17 cellular contexts compared by ENCODE assay signal in genomic region chr2:234705108-234705507, GRCh38.
DNase-seq lines count a peak whose midpoint lies in the region; ATAC-seq and TF ChIP-seq lines count a peak whose summit lies in the region.
"Had no signal": no experiment of that assay in that cellular context is flagged by ENCODE, and none has a peak within 500 bp of the region (broad histone marks: within the 10 kb centered on the region; RNA-seq: fewer than 3 reads in every experiment).

No MANE protein-coding gene starts in this region.

- intact Hi-C loops in esophagus muscularis mucosa (cut with DNase I): no loop called here

- DNase-seq in activated T-cell treated with anti-CD3 and anti-CD28 coated beads, Interleukin-2, amount 50 U/mL, for 72 hours: peak in 1 of 2 donors; percentile 15
- no peak for DNase-seq in activated T-cell treated with anti-CD3 and anti-CD28 coated beads, Interleukin-2, amount 50 U/mL, for 24 hours
- DNase-seq in RPMI7951 (ENCODE audit: low read depth) (peak; percentile 72), esophagus muscularis mucosa (ENCODE audit: extremely low spot score) (peak; percentile 77), NCI-H2029 treated with DMSO at 0.1 percent for 48 hours (lab: John Stamatoyannopoulos, UW) (no peak)
- no peak for DNase-seq in stimulated activated naive B cell treated with anti-CD40 and anti-IgM and Interleukin-4, amounts not matched to agents 10 μg/mL and 1 μg/mL and 100 μg/mL, for 72 hours
- DNase-seq in activated CD4-positive, alpha-beta T cell treated with anti-CD3 and anti-CD28 coated beads, Interleukin-2, amount 50 U/mL, for 4 hours: no peak
- DNase-seq: activated B cell treated with CpG ODN at 0.5 μM for 24 hours; activated naive CD4-positive, alpha-beta T cell; BE2C; dorsolateral prefrontal cortex; heart left ventricle; NCI-H446 treated with DMSO at 0.1 percent for 48 hours; nucleus accumbens; SIG-M5; spleen had no signal

- H3K27me3 Mint-ChIP-seq in activated T-cell treated with anti-CD3 and anti-CD28 coated beads, Interleukin-2, amount 50 U/mL, for 72 hours (ENCODE audit: low read depth): peaks cover 21% of the 10 kb centered on the region
- peaks cover 27% of the 10 kb centered on the region for H3K27me3 Mint-ChIP-seq in activated T-cell treated with anti-CD3 and anti-CD28 coated beads, Interleukin-2, amount 50 U/mL, for 24 hours
- H3K27me3 Mint-ChIP-seq in stimulated activated naive B cell treated with anti-CD40 and anti-IgM and Interleukin-4, amounts not matched to agents 10 μg/mL and 1 μg/mL and 100 μg/mL, for 72 hours: peaks cover 7 to 25% of the 10 kb centered on the region in 2 donors

- WGBS in esophagus muscularis mucosa: 93% methylated on average over 3 of the region's 3 CpGs

- no peak overlapping the region for H3K4me3 Mint-ChIP-seq in activated T-cell treated with anti-CD3 and anti-CD28 coated beads, Interleukin-2, amount 50 U/mL, for 72 hours
- H3K4me3 Mint-ChIP-seq in activated T-cell treated with anti-CD3 and anti-CD28 coated beads, Interleukin-2, amount 50 U/mL, for 24 hours: no peak overlapping the region
- H3K4me3 Mint-ChIP-seq in stimulated activated naive B cell treated with anti-CD40 and anti-IgM and Interleukin-4, amounts not matched to agents 10 μg/mL and 1 μg/mL and 100 μg/mL, for 72 hours: no peak overlapping the region
- H3K4me3 Mint-ChIP-seq: activated B cell treated with CpG ODN at 0.5 μM for 24 hours had no signal

- H3K9me3 Mint-ChIP-seq in activated T-cell treated with anti-CD3 and anti-CD28 coated beads, Interleukin-2, amount 50 U/mL, for 72 hours: no peaks in the 10 kb centered on the region
- H3K9me3 Mint-ChIP-seq in activated T-cell treated with anti-CD3 and anti-CD28 coated beads, Interleukin-2, amount 50 U/mL, for 24 hours: no peaks in the 10 kb centered on the region
- peaks cover 8 to 11% of the 10 kb centered on the region in 2 donors for H3K9me3 Mint-ChIP-seq in stimulated activated naive B cell treated with anti-CD40 and anti-IgM and Interleukin-4, amounts not matched to agents 10 μg/mL and 1 μg/mL and 100 μg/mL, for 72 hours
- H3K9me3 Mint-ChIP-seq: activated B cell treated with CpG ODN at 0.5 μM for 24 hours had no signal

- no peaks in the 10 kb centered on the region for H3K27me3 ChIP-seq in esophagus muscularis mucosa
- H3K27me3 ChIP-seq: BE2C had no signal

- no peaks in the 10 kb centered on the region for H3K4me1 Mint-ChIP-seq in activated T-cell treated with anti-CD3 and anti-CD28 coated beads, Interleukin-2, amount 50 U/mL, for 72 hours (ENCODE audit: low read depth)
- H3K4me1 Mint-ChIP-seq in activated T-cell treated with anti-CD3 and anti-CD28 coated beads, Interleukin-2, amount 50 U/mL, for 24 hours (ENCODE audit: low read depth): peaks cover 7% of the 10 kb centered on the region
- H3K4me1 Mint-ChIP-seq in stimulated activated naive B cell treated with anti-CD40 and anti-IgM and Interleukin-4, amounts not matched to agents 10 μg/mL and 1 μg/mL and 100 μg/mL, for 72 hours: peaks cover 6 to 12% of the 10 kb centered on the region in 2 donors
- H3K4me1 Mint-ChIP-seq: activated B cell treated with CpG ODN at 0.5 μM for 24 hours had no signal

- H3K4me3 ChIP-seq in esophagus muscularis mucosa: no peak overlapping the region
- H3K4me3 ChIP-seq: dorsolateral prefrontal cortex, heart left ventricle, spleen had no signal

- no peak for TF ChIP-seq EP300 in esophagus muscularis mucosa (IDR thresholded peaks at IDR 0.05)

- no peaks in the 10 kb centered on the region for H3K9me3 ChIP-seq in esophagus muscularis mucosa
- H3K9me3 ChIP-seq: BE2C, heart left ventricle, spleen had no signal

- TF ChIP-seq CTCF in esophagus muscularis mucosa (IDR thresholded peaks at IDR 0.05): no peak

- no peaks in the 10 kb centered on the region for H3K36me3 ChIP-seq in esophagus muscularis mucosa
- H3K36me3 ChIP-seq: BE2C, heart left ventricle, spleen had no signal

- no peak overlapping the region for H3K27ac ChIP-seq in esophagus muscularis mucosa (replicated peaks in 1 of 4)
- H3K27ac ChIP-seq: dorsolateral prefrontal cortex, heart left ventricle, spleen had no signal

- no peak overlapping the region for H3K27ac Mint-ChIP-seq in activated T-cell treated with anti-CD3 and anti-CD28 coated beads, Interleukin-2, amount 50 U/mL, for 72 hours
- H3K27ac Mint-ChIP-seq in activated T-cell treated with anti-CD3 and anti-CD28 coated beads, Interleukin-2, amount 50 U/mL, for 24 hours: no peak overlapping the region
- no peak overlapping the region for H3K27ac Mint-ChIP-seq in stimulated activated naive B cell treated with anti-CD40 and anti-IgM and Interleukin-4, amounts not matched to agents 10 μg/mL and 1 μg/mL and 100 μg/mL, for 72 hours
- H3K27ac Mint-ChIP-seq: activated B cell treated with CpG ODN at 0.5 μM for 24 hours had no signal

- peak; percentile 66 to 92 for ATAC-seq in activated T-cell treated with anti-CD3 and anti-CD28 coated beads, Interleukin-2, amount 50 U/mL, for 72 hours (replicated peaks in 1 of 2)
- ATAC-seq in stimulated activated naive B cell treated with anti-CD40 and anti-IgM and Interleukin-4, amounts not matched to agents 10 μg/mL and 1 μg/mL and 100 μg/mL, for 72 hours (replicated peaks): peak; percentile 84 to 89
- ATAC-seq in HG03457 (IDR thresholded peaks at IDR 0.05; ENCODE audit: unreplicated experiment): no peak
- ATAC-seq: heart left ventricle had no signal

- TF ChIP-seq POLR2A in esophagus muscularis mucosa (IDR thresholded peaks at IDR 0.05; ENCODE audit: low read depth): no peak

- no peaks in the 10 kb centered on the region for H3K36me3 Mint-ChIP-seq in activated T-cell treated with anti-CD3 and anti-CD28 coated beads, Interleukin-2, amount 50 U/mL, for 72 hours (ENCODE audit: insufficient read depth in 2 of 2)
- no peaks in the 10 kb centered on the region for H3K36me3 Mint-ChIP-seq in activated T-cell treated with anti-CD3 and anti-CD28 coated beads, Interleukin-2, amount 50 U/mL, for 24 hours (ENCODE audit: low read depth)
- peaks cover 2 to 6% of the 10 kb centered on the region in 2 donors for H3K36me3 Mint-ChIP-seq in stimulated activated naive B cell treated with anti-CD40 and anti-IgM and Interleukin-4, amounts not matched to agents 10 μg/mL and 1 μg/mL and 100 μg/mL, for 72 hours

- H3K4me1 ChIP-seq in esophagus muscularis mucosa: no peaks in the 10 kb centered on the region
- H3K4me1 ChIP-seq: BE2C, heart left ventricle, spleen had no signal

Comparison
In these comparisons a context has a peak if more than half of its experiments do, and no peak if none do; other contexts are left out.
1. DNase-seq: peak in RPMI7951 (single experiment) and esophagus muscularis mucosa (single experiment); none in activated T-cell treated with anti-CD3 and anti-CD28 coated beads, Interleukin-2, amount 50 U/mL, for 24 hours (single experiment), stimulated activated naive B cell treated with anti-CD40 and anti-IgM and Interleukin-4, amounts not matched to agents 10 μg/mL and 1 μg/mL and 100 μg/mL, for 72 hours (single experiment), NCI-H2029 treated with DMSO at 0.1 percent for 48 hours (single experiment) and activated CD4-positive, alpha-beta T cell treated with anti-CD3 and anti-CD28 coated beads, Interleukin-2, amount 50 U/mL, for 4 hours (0 of 2).